1 cellular context compared by ENCODE assay signal in the genomic region with DNA sequence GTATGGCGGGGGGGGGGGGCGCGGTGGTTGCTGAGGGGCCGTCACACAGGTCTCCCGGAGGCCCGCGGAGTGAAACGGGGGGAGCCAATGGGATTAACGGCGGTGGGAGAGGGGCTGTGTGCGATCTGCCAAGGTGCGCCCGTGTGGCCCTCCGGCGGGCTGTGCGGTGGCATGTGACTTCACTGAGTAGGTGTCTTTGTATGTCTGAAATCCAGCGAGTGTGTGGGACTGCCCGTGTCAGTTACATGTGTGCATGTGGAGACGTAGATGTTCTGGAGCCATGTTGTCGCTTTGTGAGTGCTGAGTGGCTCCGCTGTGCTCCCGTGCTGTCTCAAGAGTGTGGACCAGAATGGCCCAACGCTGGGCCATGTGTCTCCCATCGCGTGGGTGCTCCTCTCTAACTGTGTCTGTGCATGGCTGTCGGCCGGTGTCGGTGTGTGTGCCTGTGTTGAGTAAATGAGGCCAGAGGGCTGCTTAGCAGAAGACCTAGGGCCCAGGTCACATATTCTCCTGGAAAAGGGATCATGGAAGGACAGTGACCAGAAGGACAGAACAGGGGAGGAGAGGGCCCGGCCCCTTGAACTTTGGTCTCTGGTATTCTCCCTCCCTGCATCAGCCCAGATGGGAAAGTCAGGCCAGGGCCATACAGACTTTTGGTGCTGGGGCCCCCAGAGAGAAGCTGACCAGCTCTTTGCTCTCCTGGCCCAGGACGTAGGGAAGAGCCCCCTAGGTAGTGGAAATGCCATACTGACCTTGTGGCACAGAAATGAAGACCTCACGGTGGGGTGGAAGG.
A peak's percentile ranks its signal among the peaks of the same experiment; 100 is the strongest.
TF ChIP-seq lines count a peak whose summit lies in the region.

No MANE protein-coding gene starts in this region.

TF ChIP-seq in H1, 55 proteins besides CTCF, POLR2A, EP300 and RAD21:
- TF ChIP-seq SRF (IDR thresholded peaks at IDR 0.05; ENCODE audit: low read depth, low read length) (no peak), PHF8 (conservative IDR thresholded peaks at IDR 0.05; ENCODE audit: low read depth, low read length) (no peak), SP4 (IDR thresholded peaks at IDR 0.05; ENCODE audit: low read length) (no peak), CHD2 (IDR thresholded peaks at IDR 0.05; ENCODE audit: low read length) (no peak), BRCA1 (IDR thresholded peaks at IDR 0.05; ENCODE audit: low read depth, low read length) (no peak), CHD1 (IDR thresholded peaks at IDR 0.05; ENCODE audit: low read depth, low read length) (no peak), ASH2L (IDR thresholded peaks at IDR 0.05; ENCODE audit: low read length) (peak; percentile 3), EGR1 (IDR thresholded peaks at IDR 0.05; ENCODE audit: borderline replicate concordance, low read depth, low read length) (no peak), CBX5 (IDR thresholded peaks at IDR 0.05; ENCODE audit: low read depth, low read length) (no peak), RFX5 (IDR thresholded peaks at IDR 0.05; ENCODE audit: borderline replicate concordance, low read depth, low read length) (no peak)
- TF ChIP-seq, protein P1, sequence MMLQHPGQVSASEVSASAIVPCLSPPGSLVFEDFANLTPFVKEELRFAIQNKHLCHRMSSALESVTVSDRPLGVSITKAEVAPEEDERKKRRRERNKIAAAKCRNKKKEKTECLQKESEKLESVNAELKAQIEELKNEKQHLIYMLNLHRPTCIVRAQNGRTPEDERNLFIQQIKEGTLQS (IDR thresholded peaks at IDR 0.05; ENCODE audit: insufficient read depth, low read depth, low read length): no peak
- TF ChIP-seq, protein P2, sequence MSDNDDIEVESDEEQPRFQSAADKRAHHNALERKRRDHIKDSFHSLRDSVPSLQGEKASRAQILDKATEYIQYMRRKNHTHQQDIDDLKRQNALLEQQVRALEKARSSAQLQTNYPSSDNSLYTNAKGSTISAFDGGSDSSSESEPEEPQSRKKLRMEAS (IDR thresholded peaks at IDR 0.05): 0 out of 2 replicates have a peak, but pooled peaks have one; percentile 18
